Comparison of ENCODE assay signal across 10 cellular contexts in the genomic region with DNA sequence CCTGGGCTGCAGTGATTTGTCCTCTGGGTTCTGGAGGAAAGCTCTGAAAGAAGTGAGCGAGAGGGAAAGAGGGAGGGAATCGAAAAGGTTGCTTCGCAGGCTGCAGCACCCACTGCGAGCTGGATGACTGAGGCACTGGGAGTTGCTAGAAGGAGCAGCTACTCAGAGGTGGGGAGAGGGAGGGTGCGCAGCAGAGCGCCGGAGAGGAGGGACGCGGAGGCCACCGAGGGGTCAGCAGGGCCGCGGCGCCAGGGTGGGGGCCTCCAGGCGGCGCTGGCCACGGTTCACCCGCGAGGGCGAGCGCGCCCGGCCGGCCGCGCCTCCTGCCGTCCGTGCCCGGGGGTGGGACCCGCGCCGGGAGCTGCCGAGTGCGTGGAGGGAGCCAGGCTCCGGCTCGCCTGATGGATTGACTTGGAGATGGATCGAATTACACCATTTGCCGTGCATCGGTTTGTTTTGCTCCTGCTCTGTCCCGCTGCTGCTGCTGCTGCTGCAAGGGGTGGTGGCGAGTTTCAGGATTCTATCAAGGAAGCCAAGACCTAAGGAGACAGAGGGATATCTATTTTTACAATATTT. TPM values are rescaled to one million over a fixed set of nuclear protein-coding genes. Genes with fewer than 3 reads are reported as not detected.
DNase-seq lines count a peak whose midpoint lies in the region; ATAC-seq and TF ChIP-seq lines count a peak whose summit lies in the region.
"Had no signal": no experiment of that assay in that cellular context is flagged by ENCODE, and none has a peak within 500 bp of the region (broad histone marks: within the 10 kb centered on the region; RNA-seq: fewer than 3 reads in every experiment).

A gene with protein sequence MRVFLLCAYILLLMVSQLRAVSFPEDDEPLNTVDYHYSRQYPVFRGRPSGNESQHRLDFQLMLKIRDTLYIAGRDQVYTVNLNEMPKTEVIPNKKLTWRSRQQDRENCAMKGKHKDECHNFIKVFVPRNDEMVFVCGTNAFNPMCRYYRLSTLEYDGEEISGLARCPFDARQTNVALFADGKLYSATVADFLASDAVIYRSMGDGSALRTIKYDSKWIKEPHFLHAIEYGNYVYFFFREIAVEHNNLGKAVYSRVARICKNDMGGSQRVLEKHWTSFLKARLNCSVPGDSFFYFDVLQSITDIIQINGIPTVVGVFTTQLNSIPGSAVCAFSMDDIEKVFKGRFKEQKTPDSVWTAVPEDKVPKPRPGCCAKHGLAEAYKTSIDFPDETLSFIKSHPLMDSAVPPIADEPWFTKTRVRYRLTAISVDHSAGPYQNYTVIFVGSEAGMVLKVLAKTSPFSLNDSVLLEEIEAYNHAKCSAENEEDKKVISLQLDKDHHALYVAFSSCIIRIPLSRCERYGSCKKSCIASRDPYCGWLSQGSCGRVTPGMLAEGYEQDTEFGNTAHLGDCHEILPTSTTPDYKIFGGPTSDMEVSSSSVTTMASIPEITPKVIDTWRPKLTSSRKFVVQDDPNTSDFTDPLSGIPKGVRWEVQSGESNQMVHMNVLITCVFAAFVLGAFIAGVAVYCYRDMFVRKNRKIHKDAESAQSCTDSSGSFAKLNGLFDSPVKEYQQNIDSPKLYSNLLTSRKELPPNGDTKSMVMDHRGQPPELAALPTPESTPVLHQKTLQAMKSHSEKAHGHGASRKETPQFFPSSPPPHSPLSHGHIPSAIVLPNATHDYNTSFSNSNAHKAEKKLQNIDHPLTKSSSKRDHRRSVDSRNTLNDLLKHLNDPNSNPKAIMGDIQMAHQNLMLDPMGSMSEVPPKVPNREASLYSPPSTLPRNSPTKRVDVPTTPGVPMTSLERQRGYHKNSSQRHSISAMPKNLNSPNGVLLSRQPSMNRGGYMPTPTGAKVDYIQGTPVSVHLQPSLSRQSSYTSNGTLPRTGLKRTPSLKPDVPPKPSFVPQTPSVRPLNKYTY (plus strand): TSS at position 470 of the 576 bp plus-strand sequence. CDS start 42,294 bp downstream, outside the sequence.

- in situ Hi-C loops in GM23248 (cut with MboI), result no loop called here
- in situ Hi-C loops in KBM-7 (cut with MboI; ENCODE audit: low pct_unique_long_range_greater_than_20kb, low sequenced_read_pairs), result no loop called here

- ATAC-seq in GM19455 (IDR thresholded peaks at IDR 0.05; ENCODE audit: unreplicated experiment), result no peak
- ATAC-seq in HG02623 (IDR thresholded peaks at IDR 0.05; ENCODE audit: unreplicated experiment), result no peak

- no peaks in the 10 kb centered on the region for H3K9me2 ChIP-seq in GM23248 (ENCODE audit: insufficient read depth)

- H3K4me2 ChIP-seq in GM23248 (ENCODE audit: unreplicated experiment) (peak within 1 kb of the TSS; percentile 89), skeletal muscle satellite cell (ENCODE audit: low read length) (peak within 1 kb of the TSS; percentile 99)

- no peaks in the 10 kb centered on the region for H3K36me3 ChIP-seq in GM23248 (ENCODE audit: low read depth)
- H3K36me3 ChIP-seq in skeletal muscle satellite cell (ENCODE audit: insufficient read depth, low read length), result no peaks in the 10 kb centered on the region

- H3K9me3 ChIP-seq in GM23248 (ENCODE audit: low read depth) (no peaks in the 10 kb centered on the region), skeletal muscle satellite cell (replicated peaks; ENCODE audit: low read length) (no peaks in the 10 kb centered on the region)

- DNase-seq in GM23248 (peak; percentile 87), NCI-H345 treated with DMSO at 0.1 percent for 48 hours (lab: John Stamatoyannopoulos, UW; ENCODE audit: unreplicated experiment) (peak; percentile 77), chondrocyte (ENCODE audit: low spot score) (peak; percentile 77), islet precursor cell (peak; percentile 95), KBM-7 (no peak)

- peak within 1 kb of the TSS; percentile 25 for H3K27ac ChIP-seq in GM23248

- H3K9ac ChIP-seq in GM23248, result peak within 1 kb of the TSS; percentile 67
- peak within 1 kb of the TSS; percentile 65 for H3K9ac ChIP-seq in skeletal muscle satellite cell (ENCODE audit: low read depth, low read length)

- H3K79me2 ChIP-seq in GM23248 (ENCODE audit: insufficient read depth), result no peaks in the 10 kb centered on the region

- no peaks in the 10 kb centered on the region for H3K9me3 Mint-ChIP-seq in chondrocyte (ENCODE audit: low read depth)
- H3K9me3 Mint-ChIP-seq: stimulated activated naive CD8-positive, alpha-beta T cell treated with anti-CD3 and anti-CD28 coated beads, Interleukin-15, Interleukin-2, amounts not matched to agents 100 ng/mL and 50 ng/mL, for 24 hours; T-helper 1 cell treated with Interleukin-12 subunit alpha and Interleukin-12 subunit beta and Interleukin-4 antibody, amounts not matched to agents 30 μg/mL and 1 μg/mL, for 36 hours had no signal

- peak within 1 kb of the TSS; percentile 84 for H2AFZ ChIP-seq in GM23248

- H4K20me1 ChIP-seq in GM23248 (ENCODE audit: insufficient read depth), result no peaks in the 10 kb centered on the region

- TF ChIP-seq CTCF in chondrocyte (IDR thresholded peaks at IDR 0.05), result peak; percentile 75

- H3K27me3 ChIP-seq in GM23248 (replicated peaks; ENCODE audit: insufficient read depth), result no peaks in the 10 kb centered on the region
- H3K27me3 ChIP-seq in skeletal muscle satellite cell (ENCODE audit: control insufficient read depth, insufficient read depth, low read length), result peaks cover 30% of the 10 kb centered on the region

- H3K4me3 ChIP-seq in GM23248 (peak within 1 kb of the TSS; percentile 78), skeletal muscle satellite cell (ENCODE audit: low read length) (peak within 1 kb of the TSS; percentile 83)

- peak within 1 kb of the TSS; percentile 69 for H3K27ac Mint-ChIP-seq in chondrocyte (ENCODE audit: unreplicated experiment)
- H3K27ac Mint-ChIP-seq: stimulated activated naive CD8-positive, alpha-beta T cell treated with anti-CD3 and anti-CD28 coated beads, Interleukin-15, Interleukin-2, amounts not matched to agents 100 ng/mL and 50 ng/mL, for 24 hours; T-helper 1 cell treated with Interleukin-12 subunit alpha and Interleukin-12 subunit beta and Interleukin-4 antibody, amounts not matched to agents 30 μg/mL and 1 μg/mL, for 36 hours had no signal

- H3K36me3 Mint-ChIP-seq in chondrocyte (ENCODE audit: low read depth), result no peaks in the 10 kb centered on the region

- H3K27me3 Mint-ChIP-seq in chondrocyte (ENCODE audit: low read depth), result peaks cover 20% of the 10 kb centered on the region

- H3F3A ChIP-seq in GM23248 (ENCODE audit: insufficient read depth), result peaks cover 9% of the 10 kb centered on the region

- peaks cover 27% of the 10 kb centered on the region for H3K4me1 Mint-ChIP-seq in chondrocyte (ENCODE audit: low read depth)

- 0 out of 2 replicates have a peak, but pooled peaks cover 5% of the 10 kb centered on the region for H3K4me1 ChIP-seq in GM23248 (ENCODE audit: insufficient read depth)
- peaks cover 14% of the 10 kb centered on the region for H3K4me1 ChIP-seq in skeletal muscle satellite cell (ENCODE audit: control insufficient read depth, insufficient read depth, low read length)

- WGBS in GM23248 (ENCODE audit: low coverage in 1 of 2, low lambda C conversion rate in 2 of 2, missing lambda C conversion rate in 2 of 2), 2 experiments, result 1 to 3% methylated on average over 37 to 40 of the region's 40 CpGs

- H3K4me3 Mint-ChIP-seq in chondrocyte (ENCODE audit: unreplicated experiment), result peak within 1 kb of the TSS; percentile 94
- H3K4me3 Mint-ChIP-seq: stimulated activated naive CD8-positive, alpha-beta T cell treated with anti-CD3 and anti-CD28 coated beads, Interleukin-15, Interleukin-2, amounts not matched to agents 100 ng/mL and 50 ng/mL, for 24 hours; T-helper 1 cell treated with Interleukin-12 subunit alpha and Interleukin-12 subunit beta and Interleukin-4 antibody, amounts not matched to agents 30 μg/mL and 1 μg/mL, for 36 hours had no signal

RNA-seq across cellular contexts. Expression of the gene that starts here (rescaled TPM):
- total RNA-seq in GM23248 (2014; rRNA removed; shearing (Covaris generic)), result 1.4 TPM in 2 replicates
- polyA plus RNA-seq in GM23248 (2016; fragmentation: Nextera tagmentation; extraction: Ambion mirVana), result 0.86 and 1.1 TPM in 2 replicates
- 4.9 to 6.4 TPM (median 5.4 TPM) in 3 replicates for total RNA-seq in chondrocyte
- total RNA-seq in skeletal muscle satellite cell (2012; rRNA removed), result under 0.01 and 0.22 TPM in 2 replicates
